Comparison of ENCODE assay signal across 1 cellular context in the genomic region with DNA sequence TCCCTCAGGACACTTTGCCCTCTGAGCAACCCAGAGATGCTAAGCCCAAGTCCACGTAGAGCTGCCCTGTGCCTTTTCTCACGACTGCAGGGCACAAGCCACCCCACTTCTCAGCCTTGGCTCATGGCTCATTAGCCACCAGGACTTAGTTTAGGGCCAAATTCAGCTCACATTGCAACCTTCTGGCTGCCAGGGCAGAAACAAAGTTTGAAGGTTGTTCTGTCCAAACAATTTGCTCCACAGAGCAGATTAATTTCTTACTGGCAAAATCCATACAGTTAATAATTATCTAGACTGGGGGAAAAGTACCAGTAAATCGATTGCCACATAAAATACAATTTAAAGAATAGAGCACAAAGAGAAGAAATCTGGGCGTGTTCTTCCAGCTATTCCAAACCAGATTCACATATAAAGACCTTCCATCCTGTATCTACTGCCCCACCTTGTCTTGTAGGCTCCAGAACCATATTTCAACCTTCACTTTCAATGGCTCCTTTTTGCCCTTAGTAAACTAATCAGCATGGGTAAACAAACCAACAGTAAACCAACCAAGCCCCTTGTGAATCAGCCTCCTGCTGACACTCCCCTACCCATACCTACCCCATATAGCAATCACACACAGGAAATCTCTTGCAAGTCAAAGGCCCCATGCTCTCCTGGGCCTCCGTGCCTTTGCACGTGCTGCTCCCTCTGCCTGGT.
TF ChIP-seq lines count a peak whose summit lies in the region.

No MANE protein-coding gene starts in this region.

TF ChIP-seq in H1, 55 proteins besides CTCF, POLR2A, EP300 and RAD21:
- TF ChIP-seq HDAC2 (IDR thresholded peaks at IDR 0.05; ENCODE audit: borderline replicate concordance in 1 of 2, low read depth in 2 of 2, low read length in 2 of 2): no peak
- TF ChIP-seq RFX5 (IDR thresholded peaks at IDR 0.05; ENCODE audit: borderline replicate concordance, low read depth, low read length): no peak
- no peak for TF ChIP-seq RXRA (IDR thresholded peaks at IDR 0.05; ENCODE audit: insufficient read depth, low read depth, low read length)
- TF ChIP-seq PHF8 (conservative IDR thresholded peaks at IDR 0.05; ENCODE audit: low read depth, low read length): no peak
- no peak for TF ChIP-seq CREB1 (IDR thresholded peaks at IDR 0.05)
TF ChIP-seq in H1: peak in this region for 0.
